Comparison of ENCODE assay signal across 8 cellular contexts in the genomic region with DNA sequence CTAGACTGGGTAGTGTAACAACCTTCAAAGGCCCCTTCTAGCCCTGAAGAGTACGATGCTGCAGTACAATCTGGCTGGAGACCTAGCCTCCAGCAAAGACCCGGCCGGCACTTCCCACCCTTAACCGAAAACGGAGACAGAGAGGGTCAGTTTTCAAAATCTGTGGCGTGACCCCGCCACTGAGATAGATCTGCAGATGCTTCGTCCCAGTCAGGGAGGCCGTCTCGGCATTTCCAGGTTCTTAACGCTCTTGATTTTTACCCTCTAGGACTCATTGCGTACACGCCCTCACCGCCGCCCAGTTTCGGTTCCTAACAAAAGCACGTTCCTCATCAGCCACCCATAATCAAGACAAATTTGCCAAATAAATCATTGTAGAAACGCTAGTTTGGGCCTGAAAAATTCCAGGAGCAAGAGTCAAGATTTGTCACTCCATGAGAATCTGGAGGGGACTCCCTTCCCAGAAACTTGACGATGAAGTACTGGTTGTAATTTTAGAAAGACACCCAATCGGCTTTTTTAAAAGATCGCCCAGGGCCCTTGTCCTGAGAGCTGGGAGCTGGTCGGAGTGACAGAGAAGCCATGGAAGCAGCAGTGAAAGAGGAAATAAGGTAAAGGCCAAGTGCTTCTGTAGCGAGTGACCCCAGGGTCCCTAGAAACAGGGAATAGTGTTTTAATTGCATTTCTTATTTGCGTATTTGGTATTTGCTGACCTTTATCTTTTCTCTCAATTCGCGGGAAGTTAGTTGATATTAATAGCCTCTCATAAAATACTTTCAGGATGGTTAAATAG. TPM values are rescaled to one million over a fixed set of nuclear protein-coding genes. Genes with fewer than 3 reads are reported as not detected.
DNase-seq lines count a peak whose midpoint lies in the region; ATAC-seq and TF ChIP-seq lines count a peak whose summit lies in the region.

No MANE protein-coding gene starts in this region.

- H3K36me3 ChIP-seq in thymus (ENCODE audit: control insufficient read depth, insufficient read depth) = peaks cover under 1% of the 10 kb centered on the region

- no peaks in the 10 kb centered on the region for H3K9me3 Mint-ChIP-seq in activated naive CD8-positive, alpha-beta T cell (ENCODE audit: low read depth)
- H3K9me3 Mint-ChIP-seq in glutamatergic neuron (ENCODE audit: unreplicated experiment) (no peaks in the 10 kb centered on the region), osteocyte (ENCODE audit: unreplicated experiment) (no peaks in the 10 kb centered on the region)

- H3K27ac ChIP-seq in thymus (ENCODE audit: low read depth) = peak overlapping the region; percentile 100

- no peaks in the 10 kb centered on the region for H3K9me3 ChIP-seq in thymus (ENCODE audit: control insufficient read depth)

- peak overlapping the region; percentile 100 for H3K27ac Mint-ChIP-seq in activated naive CD8-positive, alpha-beta T cell
- peak overlapping the region; percentile 95 for H3K27ac Mint-ChIP-seq in glutamatergic neuron (ENCODE audit: unreplicated experiment)
- H3K27ac Mint-ChIP-seq in osteocyte (ENCODE audit: unreplicated experiment) = peak overlapping the region; percentile 100

- H3K27me3 Mint-ChIP-seq in activated naive CD8-positive, alpha-beta T cell = no peaks in the 10 kb centered on the region
- H3K27me3 Mint-ChIP-seq in glutamatergic neuron (ENCODE audit: unreplicated experiment) (no peaks in the 10 kb centered on the region), osteocyte (ENCODE audit: unreplicated experiment) (no peaks in the 10 kb centered on the region)

- in situ Hi-C loops in SK-MEL-5 (cut with HindIII; ENCODE audit: low pct_unique_long_range_greater_than_20kb, low sequenced_read_pairs) = loop anchor here (25.0 kb wide), 1 partner anchor 188 kb away; no protein-coding TSS in a partner anchor

- H3K36me3 Mint-ChIP-seq in activated naive CD8-positive, alpha-beta T cell = peaks cover 14% of the 10 kb centered on the region
- no peaks in the 10 kb centered on the region for H3K36me3 Mint-ChIP-seq in glutamatergic neuron (ENCODE audit: unreplicated experiment)
- H3K36me3 Mint-ChIP-seq in osteocyte (ENCODE audit: unreplicated experiment) = peaks cover 8% of the 10 kb centered on the region

- TF ChIP-seq CTCF in glutamatergic neuron (IDR thresholded peaks at IDR 0.05; ENCODE audit: partially characterized antibody, unreplicated experiment) (no peak), osteocyte (IDR thresholded peaks at IDR 0.05) (no peak)

- peaks cover 13% of the 10 kb centered on the region for H3K4me1 ChIP-seq in thymus (ENCODE audit: control insufficient read depth, insufficient read depth, low read length)

- DNase-seq in AG20443 (ENCODE audit: low spot score) = peak; percentile 57
- DNase-seq in HS-5 (ENCODE audit: low read depth) = peak; percentile 48
- peak; percentile 30 for DNase-seq in SK-MEL-5 (ENCODE audit: low read depth, low spot score)
- DNase-seq in glutamatergic neuron = peak; percentile 36
- no peak for DNase-seq in osteocyte (ENCODE audit: extremely low spot score, unreplicated experiment)

- peaks cover 53% of the 10 kb centered on the region for H3K4me1 Mint-ChIP-seq in activated naive CD8-positive, alpha-beta T cell (ENCODE audit: low read depth)
- H3K4me1 Mint-ChIP-seq in glutamatergic neuron (ENCODE audit: low read depth, unreplicated experiment) = peaks cover 5% of the 10 kb centered on the region
- peaks cover 43% of the 10 kb centered on the region for H3K4me1 Mint-ChIP-seq in osteocyte (ENCODE audit: unreplicated experiment)

- H3K4me3 Mint-ChIP-seq in activated naive CD8-positive, alpha-beta T cell = peak overlapping the region; percentile 99
- H3K4me3 Mint-ChIP-seq in glutamatergic neuron (ENCODE audit: unreplicated experiment) = peak overlapping the region; percentile 94
- peak overlapping the region; percentile 99 for H3K4me3 Mint-ChIP-seq in osteocyte (ENCODE audit: unreplicated experiment)

- no peaks in the 10 kb centered on the region for H3K27me3 ChIP-seq in thymus (ENCODE audit: control insufficient read depth, insufficient read depth)

- H3K4me3 ChIP-seq in thymus (ENCODE audit: low read length) = peak overlapping the region; percentile 92

- 7% methylated on average over 26 of the region's 26 CpGs for WGBS in thymus

- peak; percentile 32 for ATAC-seq in GM19351 (IDR thresholded peaks at IDR 0.05; ENCODE audit: unreplicated experiment)

RNA-seq across cellular contexts. Expression of gene TMEM87A, which starts 0.9 kb away (rescaled TPM):
- total RNA-seq in SK-MEL-5 (2014; rRNA removed; shearing (Covaris generic)) = 80.2 and 83.2 TPM in 2 replicates
- polyA plus RNA-seq in SK-MEL-5 (2015; cell fraction: cytosol; rRNA removed) = 40.5 and 58.6 TPM in 2 replicates
- polyA plus RNA-seq in SK-MEL-5 (2015; cell fraction: nucleus; rRNA removed) = 77.7 and 100 TPM in 2 replicates
- total RNA-seq in glutamatergic neuron (ENCODE audit: unreplicated experiment) = 41.1 TPM
- total RNA-seq in osteocyte = 44.8 and 46.7 TPM in 2 replicates
- 33.5 TPM for polyA plus RNA-seq in thymus

RNA-seq across cellular contexts. Expression of gene GANC, which starts 1.1 kb away (rescaled TPM):
- total RNA-seq in SK-MEL-5 (2014; rRNA removed; shearing (Covaris generic)) = 19.3 and 19.5 TPM in 2 replicates
- polyA plus RNA-seq in SK-MEL-5 (2015; cell fraction: cytosol; rRNA removed) = 13.6 and 22.1 TPM in 2 replicates
- polyA plus RNA-seq in SK-MEL-5 (2015; cell fraction: nucleus; rRNA removed) = 44.3 and 68.1 TPM in 2 replicates
- 17.8 TPM for total RNA-seq in glutamatergic neuron (ENCODE audit: unreplicated experiment)
- 34.0 and 37.4 TPM in 2 replicates for total RNA-seq in osteocyte
- 12.7 TPM for polyA plus RNA-seq in thymus
